Comparison of ENCODE assay signal across 22 cellular contexts in genomic region chr2:15445891-15446562, GRCh38.
"Had no signal": no experiment of that assay in that cellular context is flagged by ENCODE, and none has a peak within 500 bp of the region (broad histone marks: within the 10 kb centered on the region; RNA-seq: fewer than 3 reads in every experiment).

No MANE protein-coding gene starts in this region.

- H3K27ac ChIP-seq: coronary artery, dorsolateral prefrontal cortex, esophagus muscularis mucosa, foreskin keratinocyte, gastroesophageal sphincter, heart left ventricle, hepatocyte, left lung, lower lobe of right lung had no signal

- H3K4me2 ChIP-seq: hepatocyte had no signal

- H2AFZ ChIP-seq: hepatocyte had no signal

- H3K27me3 ChIP-seq: dorsolateral prefrontal cortex, esophagus muscularis mucosa, foreskin keratinocyte, gastroesophageal sphincter, heart left ventricle, hepatocyte, left lung had no signal

- H3K4me1 ChIP-seq: foreskin keratinocyte, left lung had no signal

- H3K27ac Mint-ChIP-seq: mesothelial cell of epicardium had no signal

- DNase-seq: dermis blood vessel endothelial cell; dorsolateral prefrontal cortex; effector CD4-positive, alpha-beta T cell; effector memory CD4-positive, alpha-beta T cell; foreskin keratinocyte; heart left ventricle; hypothalamus; left cardiac atrium; left lung; left ventricle myocardium superior; lower lobe of right lung; mesenchymal stem cell; mucosa of descending colon; naive B cell had no signal

- H3K4me3 ChIP-seq: coronary artery, dorsolateral prefrontal cortex, esophagus muscularis mucosa, gastroesophageal sphincter, heart left ventricle, hepatocyte, left lung, lower lobe of right lung, mucosa of descending colon had no signal

- H3K79me2 ChIP-seq: hepatocyte had no signal

- H3K4me1 Mint-ChIP-seq: mesothelial cell of epicardium had no signal

- H3K27me3 Mint-ChIP-seq: naive B cell had no signal

- H3K36me3 ChIP-seq: esophagus muscularis mucosa, gastroesophageal sphincter, heart left ventricle, lower lobe of right lung had no signal

- FAIRE-seq: endothelial cell of umbilical vein, islet of Langerhans, keratinocyte had no signal

- H3K9me3 ChIP-seq: esophagus muscularis mucosa, gastroesophageal sphincter, lower lobe of right lung, mucosa of descending colon had no signal

- H3K4me3 Mint-ChIP-seq: mesothelial cell of epicardium, naive B cell had no signal

- ATAC-seq: foreskin keratinocyte, gastroesophageal sphincter, heart left ventricle, left cardiac atrium, left lung, left ventricle myocardium superior, lower lobe of right lung, mucosa of descending colon had no signal
